Comparison of ENCODE assay signal across 1 cellular context in the genomic region with DNA sequence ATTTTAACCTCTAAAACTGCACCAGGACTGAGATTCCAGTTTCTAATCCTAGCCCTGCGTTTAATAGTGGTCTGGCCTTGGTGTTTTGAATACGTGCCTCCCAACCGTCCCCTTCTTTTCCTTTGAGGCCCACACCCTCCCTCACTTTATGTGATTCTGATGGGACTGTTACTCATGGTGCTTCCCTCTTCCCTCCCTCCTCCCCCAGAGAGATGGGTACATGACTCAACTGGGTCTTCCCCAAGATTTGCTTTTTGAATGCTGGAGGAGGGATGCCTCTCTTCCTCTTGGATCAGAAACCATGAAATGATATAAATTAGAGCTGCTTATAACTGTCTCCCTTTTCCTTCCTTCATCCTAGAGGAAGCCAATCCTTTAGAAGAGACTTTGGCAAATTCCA.
TF ChIP-seq lines count a peak whose summit lies in the region.

No MANE protein-coding gene starts in this region.

TF ChIP-seq in GM12878, 131 proteins besides CTCF, POLR2A, EP300 and RAD21 (continued from another document):
- TF ChIP-seq NR2C2 (IDR thresholded peaks at IDR 0.05; ENCODE audit: borderline replicate concordance, control insufficient read depth, insufficient read length, low read depth): no peak
- TF ChIP-seq, protein P1, sequence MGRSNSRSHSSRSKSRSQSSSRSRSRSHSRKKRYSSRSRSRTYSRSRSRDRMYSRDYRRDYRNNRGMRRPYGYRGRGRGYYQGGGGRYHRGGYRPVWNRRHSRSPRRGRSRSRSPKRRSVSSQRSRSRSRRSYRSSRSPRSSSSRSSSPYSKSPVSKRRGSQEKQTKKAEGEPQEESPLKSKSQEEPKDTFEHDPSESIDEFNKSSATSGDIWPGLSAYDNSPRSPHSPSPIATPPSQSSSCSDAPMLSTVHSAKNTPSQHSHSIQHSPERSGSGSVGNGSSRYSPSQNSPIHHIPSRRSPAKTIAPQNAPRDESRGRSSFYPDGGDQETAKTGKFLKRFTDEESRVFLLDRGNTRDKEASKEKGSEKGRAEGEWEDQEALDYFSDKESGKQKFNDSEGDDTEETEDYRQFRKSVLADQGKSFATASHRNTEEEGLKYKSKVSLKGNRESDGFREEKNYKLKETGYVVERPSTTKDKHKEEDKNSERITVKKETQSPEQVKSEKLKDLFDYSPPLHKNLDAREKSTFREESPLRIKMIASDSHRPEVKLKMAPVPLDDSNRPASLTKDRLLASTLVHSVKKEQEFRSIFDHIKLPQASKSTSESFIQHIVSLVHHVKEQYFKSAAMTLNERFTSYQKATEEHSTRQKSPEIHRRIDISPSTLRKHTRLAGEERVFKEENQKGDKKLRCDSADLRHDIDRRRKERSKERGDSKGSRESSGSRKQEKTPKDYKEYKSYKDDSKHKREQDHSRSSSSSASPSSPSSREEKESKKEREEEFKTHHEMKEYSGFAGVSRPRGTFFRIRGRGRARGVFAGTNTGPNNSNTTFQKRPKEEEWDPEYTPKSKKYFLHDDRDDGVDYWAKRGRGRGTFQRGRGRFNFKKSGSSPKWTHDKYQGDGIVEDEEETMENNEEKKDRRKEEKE (IDR thresholded peaks at IDR 0.05): no peak
- TF ChIP-seq, protein P2, sequence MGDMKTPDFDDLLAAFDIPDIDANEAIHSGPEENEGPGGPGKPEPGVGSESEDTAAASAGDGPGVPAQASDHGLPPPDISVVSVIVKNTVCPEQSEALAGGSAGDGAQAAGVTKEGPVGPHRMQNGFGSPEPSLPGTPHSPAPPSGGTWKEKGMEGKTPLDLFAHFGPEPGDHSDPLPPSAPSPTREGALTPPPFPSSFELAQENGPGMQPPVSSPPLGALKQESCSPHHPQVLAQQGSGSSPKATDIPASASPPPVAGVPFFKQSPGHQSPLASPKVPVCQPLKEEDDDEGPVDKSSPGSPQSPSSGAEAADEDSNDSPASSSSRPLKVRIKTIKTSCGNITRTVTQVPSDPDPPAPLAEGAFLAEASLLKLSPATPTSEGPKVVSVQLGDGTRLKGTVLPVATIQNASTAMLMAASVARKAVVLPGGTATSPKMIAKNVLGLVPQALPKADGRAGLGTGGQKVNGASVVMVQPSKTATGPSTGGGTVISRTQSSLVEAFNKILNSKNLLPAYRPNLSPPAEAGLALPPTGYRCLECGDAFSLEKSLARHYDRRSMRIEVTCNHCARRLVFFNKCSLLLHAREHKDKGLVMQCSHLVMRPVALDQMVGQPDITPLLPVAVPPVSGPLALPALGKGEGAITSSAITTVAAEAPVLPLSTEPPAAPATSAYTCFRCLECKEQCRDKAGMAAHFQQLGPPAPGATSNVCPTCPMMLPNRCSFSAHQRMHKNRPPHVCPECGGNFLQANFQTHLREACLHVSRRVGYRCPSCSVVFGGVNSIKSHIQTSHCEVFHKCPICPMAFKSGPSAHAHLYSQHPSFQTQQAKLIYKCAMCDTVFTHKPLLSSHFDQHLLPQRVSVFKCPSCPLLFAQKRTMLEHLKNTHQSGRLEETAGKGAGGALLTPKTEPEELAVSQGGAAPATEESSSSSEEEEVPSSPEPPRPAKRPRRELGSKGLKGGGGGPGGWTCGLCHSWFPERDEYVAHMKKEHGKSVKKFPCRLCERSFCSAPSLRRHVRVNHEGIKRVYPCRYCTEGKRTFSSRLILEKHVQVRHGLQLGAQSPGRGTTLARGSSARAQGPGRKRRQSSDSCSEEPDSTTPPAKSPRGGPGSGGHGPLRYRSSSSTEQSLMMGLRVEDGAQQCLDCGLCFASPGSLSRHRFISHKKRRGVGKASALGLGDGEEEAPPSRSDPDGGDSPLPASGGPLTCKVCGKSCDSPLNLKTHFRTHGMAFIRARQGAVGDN (IDR thresholded peaks at IDR 0.05): no peak
- TF ChIP-seq ATF7 (IDR thresholded peaks at IDR 0.05; ENCODE audit: low read depth): no peak
- no peak for TF ChIP-seq POLR2AphosphoS5 (IDR thresholded peaks at IDR 0.05; ENCODE audit: low read length)
